ENCODE assay signal across 1 cellular context in the genomic region with DNA sequence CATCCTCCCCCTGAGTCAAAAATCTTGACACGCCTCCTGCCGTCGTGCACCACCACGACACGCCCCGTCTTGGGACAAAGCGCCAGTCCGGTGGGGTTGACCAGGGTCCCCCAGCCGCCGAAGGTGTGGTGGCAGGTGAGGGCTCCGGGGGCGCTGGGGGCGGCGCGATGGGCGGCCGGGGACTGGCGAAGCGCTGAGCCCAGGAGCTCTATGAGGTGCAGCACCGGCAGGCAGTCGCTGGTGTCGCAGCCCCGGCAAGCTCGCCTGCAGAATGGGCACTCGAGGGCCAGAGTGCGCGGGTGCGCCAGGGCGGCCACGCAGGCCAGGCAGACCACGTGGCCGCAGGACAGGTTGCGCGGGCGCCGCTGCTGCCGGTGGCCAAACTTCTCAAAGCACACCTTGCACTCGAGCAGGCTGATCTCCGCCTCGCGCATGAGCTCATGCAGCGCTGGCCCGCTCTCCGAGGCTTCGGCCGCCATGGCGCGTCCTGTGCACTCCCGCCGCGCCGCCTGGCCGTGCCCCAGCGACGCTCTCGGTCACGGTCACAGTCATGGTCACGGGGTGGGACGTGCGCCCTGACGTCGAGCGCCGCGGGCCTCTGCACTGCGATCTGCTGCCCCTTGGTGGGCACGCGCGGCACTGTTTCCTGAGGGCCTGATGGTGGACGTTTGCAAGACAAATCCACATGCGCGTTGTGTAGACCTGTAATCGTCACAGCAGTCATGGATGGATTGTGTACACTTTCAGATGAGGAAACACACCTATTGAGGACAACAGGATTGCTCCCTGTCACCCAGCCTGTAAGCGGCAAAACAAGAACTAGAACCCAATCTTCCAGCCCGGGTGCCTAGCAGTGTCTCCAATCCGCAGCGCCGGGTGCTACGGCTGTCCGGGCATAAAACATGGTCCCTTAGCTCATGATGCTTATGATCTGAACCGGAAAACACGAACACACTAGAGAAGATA.
A peak's percentile ranks its signal among the peaks of the same experiment; 100 is the strongest.
TF ChIP-seq lines count a peak whose summit lies in the region.

A gene (minus strand): TSS at position 550 of the 966 bp plus-strand sequence. CDS start 71 bp downstream, at position 479.

TF ChIP-seq in HepG2, 621 proteins besides CTCF, POLR2A, EP300 and RAD21 (continued from another document and continues in another):
- TF ChIP-seq, protein P1, sequence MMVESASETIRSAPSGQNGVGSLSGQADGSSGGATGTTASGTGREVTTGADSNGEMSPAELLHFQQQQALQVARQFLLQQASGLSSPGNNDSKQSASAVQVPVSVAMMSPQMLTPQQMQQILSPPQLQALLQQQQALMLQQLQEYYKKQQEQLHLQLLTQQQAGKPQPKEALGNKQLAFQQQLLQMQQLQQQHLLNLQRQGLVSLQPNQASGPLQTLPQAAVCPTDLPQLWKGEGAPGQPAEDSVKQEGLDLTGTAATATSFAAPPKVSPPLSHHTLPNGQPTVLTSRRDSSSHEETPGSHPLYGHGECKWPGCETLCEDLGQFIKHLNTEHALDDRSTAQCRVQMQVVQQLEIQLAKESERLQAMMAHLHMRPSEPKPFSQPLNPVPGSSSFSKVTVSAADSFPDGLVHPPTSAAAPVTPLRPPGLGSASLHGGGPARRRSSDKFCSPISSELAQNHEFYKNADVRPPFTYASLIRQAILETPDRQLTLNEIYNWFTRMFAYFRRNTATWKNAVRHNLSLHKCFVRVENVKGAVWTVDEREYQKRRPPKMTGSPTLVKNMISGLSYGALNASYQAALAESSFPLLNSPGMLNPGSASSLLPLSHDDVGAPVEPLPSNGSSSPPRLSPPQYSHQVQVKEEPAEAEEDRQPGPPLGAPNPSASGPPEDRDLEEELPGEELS (CRISPR knock-in tag; IDR thresholded peaks at IDR 0.05), result peak; percentile 85
- TF ChIP-seq SCMH1 (CRISPR knock-in tag; IDR thresholded peaks at IDR 0.05; ENCODE audit: borderline replicate concordance) (no peak), REPIN1 (CRISPR knock-in tag; IDR thresholded peaks at IDR 0.05; ENCODE audit: borderline replicate concordance, low read depth) (peak; percentile 100), ZMYM3 (CRISPR knock-in tag; IDR thresholded peaks at IDR 0.05) (peak; percentile 90), ZFYVE20 (CRISPR knock-in tag; IDR thresholded peaks at IDR 0.05; ENCODE audit: borderline replicate concordance, low read depth) (peak; percentile 95), ASH2L (IDR thresholded peaks at IDR 0.05; ENCODE audit: insufficient read length, low read depth, low read length) (peak; percentile 43), ZSCAN20 (CRISPR knock-in tag; IDR thresholded peaks at IDR 0.05; ENCODE audit: borderline replicate concordance) (peak; percentile 74; the same call in 1 of the 2 replicates), ZFP1 (CRISPR knock-in tag; IDR thresholded peaks at IDR 0.05) (peak; percentile 82; the same call in 1 of the 2 replicates), SRSF4 (IDR thresholded peaks at IDR 0.05; ENCODE audit: low read depth, low read length, poor library complexity, severe bottlenecking) (no peak), IRF2 (CRISPR knock-in tag; IDR thresholded peaks at IDR 0.05) (peak; percentile 97), ZNF678 (CRISPR knock-in tag; IDR thresholded peaks at IDR 0.05) (peak; percentile 93; the same call in 1 of the 2 replicates), ZNF34 (CRISPR knock-in tag; IDR thresholded peaks at IDR 0.05; ENCODE audit: borderline replicate concordance) (peak; percentile 98; the same call in 1 of the 2 replicates), SNAPC2 (CRISPR knock-in tag; IDR thresholded peaks at IDR 0.05) (no peak; the same call in 1 of the 2 replicates), MXD4 (CRISPR knock-in tag; IDR thresholded peaks at IDR 0.05) (peak; percentile 97), TBX2 (CRISPR knock-in tag; IDR thresholded peaks at IDR 0.05; ENCODE audit: borderline replicate concordance) (peak; percentile 93), ATM (IDR thresholded peaks at IDR 0.05; ENCODE audit: borderline replicate concordance) (no peak), ZNF543 (CRISPR knock-in tag; IDR thresholded peaks at IDR 0.05) (peak; percentile 92), RORA (CRISPR knock-in tag; IDR thresholded peaks at IDR 0.05) (no peak), RNF2 (conservative IDR thresholded peaks at IDR 0.05; ENCODE audit: low read depth) (peak; percentile 96), ZNF326 (CRISPR knock-in tag; IDR thresholded peaks at IDR 0.05; ENCODE audit: borderline replicate concordance) (no peak), ZNF337 (CRISPR knock-in tag; IDR thresholded peaks at IDR 0.05; ENCODE audit: borderline replicate concordance, low read depth) (no peak), SRSF9 (IDR thresholded peaks at IDR 0.05; ENCODE audit: borderline replicate concordance, insufficient read depth, low read depth, low read length, poor library complexity, severe bottlenecking) (no peak), CENPX (CRISPR knock-in tag; IDR thresholded peaks at IDR 0.05) (no peak), ZFP62 (CRISPR knock-in tag; IDR thresholded peaks at IDR 0.05) (no peak), TBX3 (IDR thresholded peaks at IDR 0.05; ENCODE audit: borderline replicate concordance) (no peak; the same call in 1 of the 2 replicates), POLR2G (IDR thresholded peaks at IDR 0.05; ENCODE audit: low read depth, low read length) (peak; percentile 55), ZNF431 (CRISPR knock-in tag; IDR thresholded peaks at IDR 0.05; ENCODE audit: borderline replicate concordance, low read depth) (peak; percentile 93; the same call in 1 of the 2 replicates), ZNF274 (CRISPR knock-in tag; IDR thresholded peaks at IDR 0.05) (peak; percentile 99), ZNF251 (CRISPR knock-in tag; IDR thresholded peaks at IDR 0.05) (peak; percentile 96), NCOA2 (CRISPR knock-in tag; IDR thresholded peaks at IDR 0.05) (peak; percentile 81), ZNF180 (CRISPR knock-in tag; IDR thresholded peaks at IDR 0.05; ENCODE audit: borderline replicate concordance, low read depth) (no peak)
- TF ChIP-seq, protein P2, sequence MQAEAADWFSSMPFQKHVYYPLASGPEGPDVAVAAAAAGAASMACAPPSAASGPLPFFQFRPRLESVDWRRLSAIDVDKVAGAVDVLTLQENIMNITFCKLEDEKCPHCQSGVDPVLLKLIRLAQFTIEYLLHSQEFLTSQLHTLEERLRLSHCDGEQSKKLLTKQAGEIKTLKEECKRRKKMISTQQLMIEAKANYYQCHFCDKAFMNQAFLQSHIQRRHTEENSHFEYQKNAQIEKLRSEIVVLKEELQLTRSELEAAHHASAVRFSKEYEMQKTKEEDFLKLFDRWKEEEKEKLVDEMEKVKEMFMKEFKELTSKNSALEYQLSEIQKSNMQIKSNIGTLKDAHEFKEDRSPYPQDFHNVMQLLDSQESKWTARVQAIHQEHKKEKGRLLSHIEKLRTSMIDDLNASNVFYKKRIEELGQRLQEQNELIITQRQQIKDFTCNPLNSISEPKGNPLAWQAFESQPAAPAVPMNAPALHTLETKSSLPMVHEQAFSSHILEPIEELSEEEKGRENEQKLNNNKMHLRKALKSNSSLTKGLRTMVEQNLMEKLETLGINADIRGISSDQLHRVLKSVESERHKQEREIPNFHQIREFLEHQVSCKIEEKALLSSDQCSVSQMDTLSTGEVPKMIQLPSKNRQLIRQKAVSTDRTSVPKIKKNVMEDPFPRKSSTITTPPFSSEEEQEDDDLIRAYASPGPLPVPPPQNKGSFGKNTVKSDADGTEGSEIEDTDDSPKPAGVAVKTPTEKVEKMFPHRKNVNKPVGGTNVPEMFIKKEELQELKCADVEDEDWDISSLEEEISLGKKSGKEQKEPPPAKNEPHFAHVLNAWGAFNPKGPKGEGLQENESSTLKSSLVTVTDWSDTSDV (CRISPR knock-in tag; IDR thresholded peaks at IDR 0.05), result 0 out of 2 replicates have a peak, but pooled peaks have one; percentile 95
- TF ChIP-seq, protein P3, sequence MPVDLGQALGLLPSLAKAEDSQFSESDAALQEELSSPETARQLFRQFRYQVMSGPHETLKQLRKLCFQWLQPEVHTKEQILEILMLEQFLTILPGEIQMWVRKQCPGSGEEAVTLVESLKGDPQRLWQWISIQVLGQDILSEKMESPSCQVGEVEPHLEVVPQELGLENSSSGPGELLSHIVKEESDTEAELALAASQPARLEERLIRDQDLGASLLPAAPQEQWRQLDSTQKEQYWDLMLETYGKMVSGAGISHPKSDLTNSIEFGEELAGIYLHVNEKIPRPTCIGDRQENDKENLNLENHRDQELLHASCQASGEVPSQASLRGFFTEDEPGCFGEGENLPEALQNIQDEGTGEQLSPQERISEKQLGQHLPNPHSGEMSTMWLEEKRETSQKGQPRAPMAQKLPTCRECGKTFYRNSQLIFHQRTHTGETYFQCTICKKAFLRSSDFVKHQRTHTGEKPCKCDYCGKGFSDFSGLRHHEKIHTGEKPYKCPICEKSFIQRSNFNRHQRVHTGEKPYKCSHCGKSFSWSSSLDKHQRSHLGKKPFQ (CRISPR knock-in tag; IDR thresholded peaks at IDR 0.05; ENCODE audit: insufficient replicate concordance), result no peak
- TF ChIP-seq, protein P4, sequence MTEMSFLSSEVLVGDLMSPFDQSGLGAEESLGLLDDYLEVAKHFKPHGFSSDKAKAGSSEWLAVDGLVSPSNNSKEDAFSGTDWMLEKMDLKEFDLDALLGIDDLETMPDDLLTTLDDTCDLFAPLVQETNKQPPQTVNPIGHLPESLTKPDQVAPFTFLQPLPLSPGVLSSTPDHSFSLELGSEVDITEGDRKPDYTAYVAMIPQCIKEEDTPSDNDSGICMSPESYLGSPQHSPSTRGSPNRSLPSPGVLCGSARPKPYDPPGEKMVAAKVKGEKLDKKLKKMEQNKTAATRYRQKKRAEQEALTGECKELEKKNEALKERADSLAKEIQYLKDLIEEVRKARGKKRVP (CRISPR knock-in tag; IDR thresholded peaks at IDR 0.05), result peak in 1 of 2 experiments; percentile 84; a peak in 2 of 4 replicates
- TF ChIP-seq, protein P5, sequence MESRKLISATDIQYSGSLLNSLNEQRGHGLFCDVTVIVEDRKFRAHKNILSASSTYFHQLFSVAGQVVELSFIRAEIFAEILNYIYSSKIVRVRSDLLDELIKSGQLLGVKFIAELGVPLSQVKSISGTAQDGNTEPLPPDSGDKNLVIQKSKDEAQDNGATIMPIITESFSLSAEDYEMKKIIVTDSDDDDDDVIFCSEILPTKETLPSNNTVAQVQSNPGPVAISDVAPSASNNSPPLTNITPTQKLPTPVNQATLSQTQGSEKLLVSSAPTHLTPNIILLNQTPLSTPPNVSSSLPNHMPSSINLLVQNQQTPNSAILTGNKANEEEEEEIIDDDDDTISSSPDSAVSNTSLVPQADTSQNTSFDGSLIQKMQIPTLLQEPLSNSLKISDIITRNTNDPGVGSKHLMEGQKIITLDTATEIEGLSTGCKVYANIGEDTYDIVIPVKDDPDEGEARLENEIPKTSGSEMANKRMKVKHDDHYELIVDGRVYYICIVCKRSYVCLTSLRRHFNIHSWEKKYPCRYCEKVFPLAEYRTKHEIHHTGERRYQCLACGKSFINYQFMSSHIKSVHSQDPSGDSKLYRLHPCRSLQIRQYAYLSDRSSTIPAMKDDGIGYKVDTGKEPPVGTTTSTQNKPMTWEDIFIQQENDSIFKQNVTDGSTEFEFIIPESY (CRISPR knock-in tag; IDR thresholded peaks at IDR 0.05), result peak; percentile 95; the same call in 1 of the 2 replicates
- TF ChIP-seq, protein P6, sequence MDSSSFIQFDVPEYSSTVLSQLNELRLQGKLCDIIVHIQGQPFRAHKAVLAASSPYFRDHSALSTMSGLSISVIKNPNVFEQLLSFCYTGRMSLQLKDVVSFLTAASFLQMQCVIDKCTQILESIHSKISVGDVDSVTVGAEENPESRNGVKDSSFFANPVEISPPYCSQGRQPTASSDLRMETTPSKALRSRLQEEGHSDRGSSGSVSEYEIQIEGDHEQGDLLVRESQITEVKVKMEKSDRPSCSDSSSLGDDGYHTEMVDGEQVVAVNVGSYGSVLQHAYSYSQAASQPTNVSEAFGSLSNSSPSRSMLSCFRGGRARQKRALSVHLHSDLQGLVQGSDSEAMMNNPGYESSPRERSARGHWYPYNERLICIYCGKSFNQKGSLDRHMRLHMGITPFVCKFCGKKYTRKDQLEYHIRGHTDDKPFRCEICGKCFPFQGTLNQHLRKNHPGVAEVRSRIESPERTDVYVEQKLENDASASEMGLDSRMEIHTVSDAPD (CRISPR knock-in tag; IDR thresholded peaks at IDR 0.05), result peak; percentile 94
- TF ChIP-seq, protein P7, sequence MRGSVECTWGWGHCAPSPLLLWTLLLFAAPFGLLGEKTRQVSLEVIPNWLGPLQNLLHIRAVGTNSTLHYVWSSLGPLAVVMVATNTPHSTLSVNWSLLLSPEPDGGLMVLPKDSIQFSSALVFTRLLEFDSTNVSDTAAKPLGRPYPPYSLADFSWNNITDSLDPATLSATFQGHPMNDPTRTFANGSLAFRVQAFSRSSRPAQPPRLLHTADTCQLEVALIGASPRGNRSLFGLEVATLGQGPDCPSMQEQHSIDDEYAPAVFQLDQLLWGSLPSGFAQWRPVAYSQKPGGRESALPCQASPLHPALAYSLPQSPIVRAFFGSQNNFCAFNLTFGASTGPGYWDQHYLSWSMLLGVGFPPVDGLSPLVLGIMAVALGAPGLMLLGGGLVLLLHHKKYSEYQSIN (CRISPR knock-in tag; IDR thresholded peaks at IDR 0.05; ENCODE audit: borderline replicate concordance), result no peak
- TF ChIP-seq, protein P8, sequence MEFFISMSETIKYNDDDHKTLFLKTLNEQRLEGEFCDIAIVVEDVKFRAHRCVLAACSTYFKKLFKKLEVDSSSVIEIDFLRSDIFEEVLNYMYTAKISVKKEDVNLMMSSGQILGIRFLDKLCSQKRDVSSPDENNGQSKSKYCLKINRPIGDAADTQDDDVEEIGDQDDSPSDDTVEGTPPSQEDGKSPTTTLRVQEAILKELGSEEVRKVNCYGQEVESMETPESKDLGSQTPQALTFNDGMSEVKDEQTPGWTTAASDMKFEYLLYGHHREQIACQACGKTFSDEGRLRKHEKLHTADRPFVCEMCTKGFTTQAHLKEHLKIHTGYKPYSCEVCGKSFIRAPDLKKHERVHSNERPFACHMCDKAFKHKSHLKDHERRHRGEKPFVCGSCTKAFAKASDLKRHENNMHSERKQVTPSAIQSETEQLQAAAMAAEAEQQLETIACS (CRISPR knock-in tag; IDR thresholded peaks at IDR 0.05), result peak; percentile 73
